In genomic region chr4:152328595-152328994, GRCh38 we compare ENCODE assay signal across 21 cellular contexts.
DNase-seq lines count a peak whose midpoint lies in the region; ATAC-seq, FAIRE-seq and TF ChIP-seq lines count a peak whose summit lies in the region.
"Had no signal": no experiment of that assay in that cellular context is flagged by ENCODE, and none has a peak within 500 bp of the region (broad histone marks: within the 10 kb centered on the region; RNA-seq: fewer than 3 reads in every experiment).

No MANE protein-coding gene starts in this region.

- no peaks in the 10 kb centered on the region for H3K36me3 ChIP-seq in prostate gland
- H3K36me3 ChIP-seq in kidney (ENCODE audit: control insufficient read depth in 1 of 2, insufficient read depth in 2 of 2, low read length in 2 of 2) = peaks cover 6 to 9% of the 10 kb centered on the region in 2 donors
- H3K36me3 ChIP-seq: neural progenitor cell had no signal

- TF ChIP-seq POLR2A in prostate gland (IDR thresholded peaks at IDR 0.05) = no peak

- H3K9me3 ChIP-seq in prostate gland (no peaks in the 10 kb centered on the region), kidney (ENCODE audit: control insufficient read depth in 1 of 2, low read length in 2 of 2) (no peaks in the 10 kb centered on the region)
- H3K9me3 ChIP-seq: gastrocnemius medialis, right atrium auricular region, thoracic aorta had no signal

- intact Hi-C loops in prostate gland (cut with DNase I) (no loop called here), kidney (cut with DNase I) (no loop called here)

- H3K9ac ChIP-seq in kidney (ENCODE audit: low read length in 2 of 2) = no peak overlapping the region
- H3K9ac ChIP-seq: neural progenitor cell had no signal

- DNase-seq in ELR (ENCODE audit: low read depth) (peak; percentile 55), NCI-H69 (lab: John Stamatoyannopoulos, UW) (peak; percentile 5), epithelial cell of prostate (ENCODE audit: low read depth, low spot score) (peak; percentile 69), prostate gland (ENCODE audit: low spot score) (peak; percentile 9), DMS 273 treated with DMSO at 0.1 percent for 48 hours (lab: John Stamatoyannopoulos, UW) (no peak), kidney (no peak)
- no peak for DNase-seq in stimulated activated CD4-positive, alpha-beta T cell treated with anti-CD3 and anti-CD28 coated beads, Interleukin-2, amount 100 ng/mL, for 24 hours
- DNase-seq: activated CD4-positive, alpha-beta T cell treated with anti-CD3 and anti-CD28 coated beads, Interleukin-2, amount 50 U/mL, for 1 hour; central memory CD4-positive, alpha-beta T cell; DMS79; effector memory CD4-positive, alpha-beta T cell; gastrocnemius medialis; GOT3; NCI-H1092; NCI-H2171 had no signal

- peak overlapping the region; percentile 87 for H3K27ac ChIP-seq in epithelial cell of prostate
- no peak overlapping the region for H3K27ac ChIP-seq in prostate gland
- H3K27ac ChIP-seq in kidney (ENCODE audit: low read depth in 2 of 2, low read length in 2 of 2) = no peak overlapping the region
- H3K27ac ChIP-seq: C4-2B, neural progenitor cell, right atrium auricular region, thoracic aorta had no signal

- ATAC-seq in HG03457 (IDR thresholded peaks at IDR 0.05; ENCODE audit: unreplicated experiment) = no peak
- ATAC-seq: gastrocnemius medialis had no signal

- no peaks in the 10 kb centered on the region for H3K4me1 ChIP-seq in prostate gland (replicated peaks)
- no peaks in the 10 kb centered on the region for H3K4me1 ChIP-seq in kidney (ENCODE audit: control insufficient read depth in 1 of 2, insufficient read depth in 1 of 2, low read depth in 1 of 2, low read length in 2 of 2)
- H3K4me1 ChIP-seq: gastrocnemius medialis, neural progenitor cell, right atrium auricular region had no signal

- no peak for FAIRE-seq in kidney (lab: Jason Lieb, UNC)
- FAIRE-seq: TTC549 had no signal

- H3K4me3 ChIP-seq in prostate gland (no peak overlapping the region), kidney (ENCODE audit: low read length in 2 of 2) (no peak overlapping the region)
- H3K4me3 ChIP-seq: gastrocnemius medialis, neural progenitor cell, right atrium auricular region, thoracic aorta had no signal

- WGBS in prostate gland = 50% methylated on average over 1 of the region's 1 CpG

- no peaks in the 10 kb centered on the region for H3K27me3 ChIP-seq in prostate gland (replicated peaks; ENCODE audit: insufficient read depth)
- H3K27me3 ChIP-seq: gastrocnemius medialis, neural progenitor cell, right atrium auricular region had no signal

- TF ChIP-seq CTCF in prostate gland (IDR thresholded peaks at IDR 0.05) (no peak), kidney (IDR thresholded peaks at IDR 0.05; ENCODE audit: borderline replicate concordance, extremely low read depth, insufficient read depth) (no peak)

Comparison
In these comparisons a context has a peak if more than half of its experiments do, and no peak if none do; other contexts are left out.
1. DNase-seq: peak in ELR (single experiment), NCI-H69 (single experiment), epithelial cell of prostate (single experiment) and prostate gland (single experiment); none in DMS 273 treated with DMSO at 0.1 percent for 48 hours (single experiment), stimulated activated CD4-positive, alpha-beta T cell treated with anti-CD3 and anti-CD28 coated beads, Interleukin-2, amount 100 ng/mL, for 24 hours (0 of 2) and kidney (single experiment).